ENCODE assay signal across 1 cellular context in the genomic region with DNA sequence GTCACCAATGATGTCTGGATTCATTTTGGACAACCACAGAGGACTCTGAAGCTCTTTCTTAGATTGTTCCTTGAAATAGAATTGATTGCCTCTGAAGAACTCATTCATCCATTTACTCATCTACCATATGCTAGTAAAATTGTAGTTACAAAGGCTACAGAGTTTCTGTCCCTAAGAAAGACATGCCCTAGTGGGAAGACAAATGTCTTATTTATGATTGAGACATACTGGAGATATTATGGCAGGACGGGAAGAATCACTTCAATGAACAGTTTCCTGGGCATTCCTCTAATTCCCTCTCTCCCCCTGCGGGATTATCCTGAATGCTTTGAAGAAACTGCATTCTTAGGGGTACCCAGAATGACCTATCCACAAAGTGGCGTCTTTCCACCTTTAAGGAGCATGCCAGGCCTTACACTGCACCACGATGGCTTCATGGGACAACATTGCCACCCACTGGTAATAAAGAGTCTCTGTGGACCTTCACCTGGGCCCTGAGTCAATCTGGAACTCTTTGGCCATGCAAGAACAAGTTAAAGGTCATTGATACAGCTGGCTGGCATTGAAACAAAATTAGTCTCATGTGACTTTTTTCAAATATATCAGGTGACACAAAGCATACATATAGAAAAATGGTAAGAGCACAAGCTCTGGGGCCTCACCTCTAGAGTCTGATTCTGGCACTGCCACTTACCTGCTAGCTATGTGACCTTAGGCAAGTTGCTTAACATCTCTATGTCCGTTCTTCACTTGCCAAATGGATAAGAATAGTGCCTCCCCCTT.
TF ChIP-seq lines count a peak whose summit lies in the region.

No MANE protein-coding gene starts in this region.

TF ChIP-seq in GM23338, 12 proteins besides CTCF, POLR2A, EP300 and RAD21 (continued from another document):
- TF ChIP-seq, protein P1, sequence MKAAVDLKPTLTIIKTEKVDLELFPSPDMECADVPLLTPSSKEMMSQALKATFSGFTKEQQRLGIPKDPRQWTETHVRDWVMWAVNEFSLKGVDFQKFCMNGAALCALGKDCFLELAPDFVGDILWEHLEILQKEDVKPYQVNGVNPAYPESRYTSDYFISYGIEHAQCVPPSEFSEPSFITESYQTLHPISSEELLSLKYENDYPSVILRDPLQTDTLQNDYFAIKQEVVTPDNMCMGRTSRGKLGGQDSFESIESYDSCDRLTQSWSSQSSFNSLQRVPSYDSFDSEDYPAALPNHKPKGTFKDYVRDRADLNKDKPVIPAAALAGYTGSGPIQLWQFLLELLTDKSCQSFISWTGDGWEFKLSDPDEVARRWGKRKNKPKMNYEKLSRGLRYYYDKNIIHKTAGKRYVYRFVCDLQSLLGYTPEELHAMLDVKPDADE (IDR thresholded peaks at IDR 0.05), result no peak
- no peak for TF ChIP-seq EZH2phosphoT487 (IDR thresholded peaks at IDR 0.05; ENCODE audit: unreplicated experiment)
- TF ChIP-seq, protein P2, sequence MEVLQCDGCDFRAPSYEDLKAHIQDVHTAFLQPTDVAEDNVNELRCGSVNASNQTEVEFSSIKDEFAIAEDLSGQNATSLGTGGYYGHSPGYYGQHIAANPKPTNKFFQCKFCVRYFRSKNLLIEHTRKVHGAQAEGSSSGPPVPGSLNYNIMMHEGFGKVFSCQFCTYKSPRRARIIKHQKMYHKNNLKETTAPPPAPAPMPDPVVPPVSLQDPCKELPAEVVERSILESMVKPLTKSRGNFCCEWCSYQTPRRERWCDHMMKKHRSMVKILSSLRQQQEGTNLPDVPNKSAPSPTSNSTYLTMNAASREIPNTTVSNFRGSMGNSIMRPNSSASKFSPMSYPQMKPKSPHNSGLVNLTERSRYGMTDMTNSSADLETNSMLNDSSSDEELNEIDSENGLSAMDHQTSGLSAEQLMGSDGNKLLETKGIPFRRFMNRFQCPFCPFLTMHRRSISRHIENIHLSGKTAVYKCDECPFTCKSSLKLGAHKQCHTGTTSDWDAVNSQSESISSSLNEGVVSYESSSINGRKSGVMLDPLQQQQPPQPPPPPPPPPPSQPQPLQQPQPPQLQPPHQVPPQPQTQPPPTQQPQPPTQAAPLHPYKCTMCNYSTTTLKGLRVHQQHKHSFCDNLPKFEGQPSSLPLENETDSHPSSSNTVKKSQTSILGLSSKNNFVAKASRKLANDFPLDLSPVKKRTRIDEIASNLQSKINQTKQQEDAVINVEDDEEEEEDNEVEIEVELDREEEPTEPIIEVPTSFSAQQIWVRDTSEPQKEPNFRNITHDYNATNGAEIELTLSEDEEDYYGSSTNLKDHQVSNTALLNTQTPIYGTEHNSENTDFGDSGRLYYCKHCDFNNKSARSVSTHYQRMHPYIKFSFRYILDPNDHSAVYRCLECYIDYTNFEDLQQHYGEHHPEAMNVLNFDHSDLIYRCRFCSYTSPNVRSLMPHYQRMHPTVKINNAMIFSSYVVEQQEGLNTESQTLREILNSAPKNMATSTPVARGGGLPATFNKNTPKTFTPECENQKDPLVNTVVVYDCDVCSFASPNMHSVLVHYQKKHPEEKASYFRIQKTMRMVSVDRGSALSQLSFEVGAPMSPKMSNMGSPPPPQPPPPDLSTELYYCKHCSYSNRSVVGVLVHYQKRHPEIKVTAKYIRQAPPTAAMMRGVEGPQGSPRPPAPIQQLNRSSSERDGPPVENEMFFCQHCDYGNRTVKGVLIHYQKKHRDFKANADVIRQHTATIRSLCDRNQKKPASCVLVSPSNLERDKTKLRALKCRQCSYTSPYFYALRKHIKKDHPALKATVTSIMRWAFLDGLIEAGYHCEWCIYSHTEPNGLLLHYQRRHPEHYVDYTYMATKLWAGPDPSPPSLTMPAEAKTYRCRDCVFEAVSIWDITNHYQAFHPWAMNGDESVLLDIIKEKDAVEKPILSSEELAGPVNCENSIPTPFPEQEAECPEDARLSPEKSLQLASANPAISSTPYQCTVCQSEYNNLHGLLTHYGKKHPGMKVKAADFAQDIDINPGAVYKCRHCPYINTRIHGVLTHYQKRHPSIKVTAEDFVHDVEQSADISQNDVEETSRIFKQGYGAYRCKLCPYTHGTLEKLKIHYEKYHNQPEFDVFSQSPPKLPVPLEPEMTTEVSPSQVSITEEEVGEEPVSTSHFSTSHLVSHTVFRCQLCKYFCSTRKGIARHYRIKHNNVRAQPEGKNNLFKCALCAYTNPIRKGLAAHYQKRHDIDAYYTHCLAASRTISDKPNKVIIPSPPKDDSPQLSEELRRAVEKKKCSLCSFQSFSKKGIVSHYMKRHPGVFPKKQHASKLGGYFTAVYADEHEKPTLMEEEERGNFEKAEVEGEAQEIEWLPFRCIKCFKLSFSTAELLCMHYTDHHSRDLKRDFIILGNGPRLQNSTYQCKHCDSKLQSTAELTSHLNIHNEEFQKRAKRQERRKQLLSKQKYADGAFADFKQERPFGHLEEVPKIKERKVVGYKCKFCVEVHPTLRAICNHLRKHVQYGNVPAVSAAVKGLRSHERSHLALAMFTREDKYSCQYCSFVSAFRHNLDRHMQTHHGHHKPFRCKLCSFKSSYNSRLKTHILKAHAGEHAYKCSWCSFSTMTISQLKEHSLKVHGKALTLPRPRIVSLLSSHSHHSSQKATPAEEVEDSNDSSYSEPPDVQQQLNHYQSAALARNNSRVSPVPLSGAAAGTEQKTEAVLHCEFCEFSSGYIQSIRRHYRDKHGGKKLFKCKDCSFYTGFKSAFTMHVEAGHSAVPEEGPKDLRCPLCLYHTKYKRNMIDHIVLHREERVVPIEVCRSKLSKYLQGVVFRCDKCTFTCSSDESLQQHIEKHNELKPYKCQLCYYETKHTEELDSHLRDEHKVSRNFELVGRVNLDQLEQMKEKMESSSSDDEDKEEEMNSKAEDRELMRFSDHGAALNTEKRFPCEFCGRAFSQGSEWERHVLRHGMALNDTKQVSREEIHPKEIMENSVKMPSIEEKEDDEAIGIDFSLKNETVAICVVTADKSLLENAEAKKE (CRISPR knock-in tag; IDR thresholded peaks at IDR 0.05), result no peak
- TF ChIP-seq, protein P3, sequence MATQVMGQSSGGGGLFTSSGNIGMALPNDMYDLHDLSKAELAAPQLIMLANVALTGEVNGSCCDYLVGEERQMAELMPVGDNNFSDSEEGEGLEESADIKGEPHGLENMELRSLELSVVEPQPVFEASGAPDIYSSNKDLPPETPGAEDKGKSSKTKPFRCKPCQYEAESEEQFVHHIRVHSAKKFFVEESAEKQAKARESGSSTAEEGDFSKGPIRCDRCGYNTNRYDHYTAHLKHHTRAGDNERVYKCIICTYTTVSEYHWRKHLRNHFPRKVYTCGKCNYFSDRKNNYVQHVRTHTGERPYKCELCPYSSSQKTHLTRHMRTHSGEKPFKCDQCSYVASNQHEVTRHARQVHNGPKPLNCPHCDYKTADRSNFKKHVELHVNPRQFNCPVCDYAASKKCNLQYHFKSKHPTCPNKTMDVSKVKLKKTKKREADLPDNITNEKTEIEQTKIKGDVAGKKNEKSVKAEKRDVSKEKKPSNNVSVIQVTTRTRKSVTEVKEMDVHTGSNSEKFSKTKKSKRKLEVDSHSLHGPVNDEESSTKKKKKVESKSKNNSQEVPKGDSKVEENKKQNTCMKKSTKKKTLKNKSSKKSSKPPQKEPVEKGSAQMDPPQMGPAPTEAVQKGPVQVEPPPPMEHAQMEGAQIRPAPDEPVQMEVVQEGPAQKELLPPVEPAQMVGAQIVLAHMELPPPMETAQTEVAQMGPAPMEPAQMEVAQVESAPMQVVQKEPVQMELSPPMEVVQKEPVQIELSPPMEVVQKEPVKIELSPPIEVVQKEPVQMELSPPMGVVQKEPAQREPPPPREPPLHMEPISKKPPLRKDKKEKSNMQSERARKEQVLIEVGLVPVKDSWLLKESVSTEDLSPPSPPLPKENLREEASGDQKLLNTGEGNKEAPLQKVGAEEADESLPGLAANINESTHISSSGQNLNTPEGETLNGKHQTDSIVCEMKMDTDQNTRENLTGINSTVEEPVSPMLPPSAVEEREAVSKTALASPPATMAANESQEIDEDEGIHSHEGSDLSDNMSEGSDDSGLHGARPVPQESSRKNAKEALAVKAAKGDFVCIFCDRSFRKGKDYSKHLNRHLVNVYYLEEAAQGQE (IDR thresholded peaks at IDR 0.05; ENCODE audit: unreplicated experiment), result no peak
- TF ChIP-seq POLR2AphosphoS5 (IDR thresholded peaks at IDR 0.05; ENCODE audit: low read depth), result no peak
TF ChIP-seq in GM23338: peak in this region for 0.
